In genomic region chr9:3769646-3770045, GRCh38 we compare ENCODE assay signal across 14 cellular contexts.
A peak's percentile ranks its signal among the peaks of the same experiment; 100 is the strongest.
DNase-seq lines count a peak whose midpoint lies in the region; ATAC-seq and TF ChIP-seq lines count a peak whose summit lies in the region.
"Had no signal": no experiment of that assay in that cellular context is flagged by ENCODE, and none has a peak within 500 bp of the region (broad histone marks: within the 10 kb centered on the region; RNA-seq: fewer than 3 reads in every experiment).

No MANE protein-coding gene starts in this region.

- H3K56ac ChIP-seq in mesendoderm (ENCODE audit: low read length): no peak overlapping the region

- H2AK5ac ChIP-seq in mesendoderm (ENCODE audit: low read length): no peak overlapping the region

- no peak overlapping the region for H4K5ac ChIP-seq in mesendoderm (ENCODE audit: low read length)

- H2BK15ac ChIP-seq in mesendoderm (replicated peaks; ENCODE audit: low read depth): no peak overlapping the region

- H3K79me2 ChIP-seq in mesendoderm (ENCODE audit: control insufficient read depth, insufficient read depth, low read length): no peaks in the 10 kb centered on the region

- H3K23ac ChIP-seq in mesendoderm (ENCODE audit: low read length): no peak overlapping the region

- WGBS in mesendoderm (ENCODE audit: extremely low coverage, insufficient coverage, low lambda C conversion rate): no CpG with 5 or more reads among the region's 4 CpGs

- H3K4ac ChIP-seq in mesendoderm (ENCODE audit: low read depth, low read length): no peak overlapping the region

- H3K36me3 ChIP-seq in ascending aorta (no peaks in the 10 kb centered on the region), mesendoderm (ENCODE audit: control insufficient read depth, insufficient read depth, low read length) (no peaks in the 10 kb centered on the region), subcutaneous abdominal adipose tissue (ENCODE audit: control insufficient read depth in 5 of 5, insufficient read depth in 5 of 5, low read length in 5 of 5) (no peaks in the 10 kb centered on the region)

- H3K27me3 ChIP-seq in ascending aorta (no peaks in the 10 kb centered on the region), mesendoderm (ENCODE audit: insufficient read depth, low read length, poor library complexity) (no peaks in the 10 kb centered on the region), subcutaneous abdominal adipose tissue (ENCODE audit: control insufficient read depth in 5 of 5, insufficient read depth in 4 of 5, low read length in 5 of 5) (no peaks in the 10 kb centered on the region)

- no peaks in the 10 kb centered on the region for H3K9me3 ChIP-seq in ascending aorta
- H3K9me3 ChIP-seq in subcutaneous abdominal adipose tissue (ENCODE audit: control insufficient read depth in 5 of 5, low read length in 5 of 5): no peaks in the 10 kb centered on the region

- H3K27ac Mint-ChIP-seq in HFFc6: peak overlapping the region; percentile 85
- H3K27ac Mint-ChIP-seq: CD8-positive, alpha-beta memory T cell had no signal

- H4K8ac ChIP-seq in mesendoderm (ENCODE audit: low read depth, low read length): no peak overlapping the region

- no peak for DNase-seq in HFFc6
- DNase-seq in ascending aorta (ENCODE audit: low spot score in 2 of 2): no peak
- peak; percentile 90 for DNase-seq in mesendoderm
- no peak for DNase-seq in activated CD4-positive, CD25-positive, alpha-beta regulatory T cell treated with anti-CD3 and anti-CD28 coated beads, Interleukin-2, amount 50 U/mL, for 72 hours
- DNase-seq in coronary artery (ENCODE audit: low spot score): no peak
- DNase-seq: CD8-positive, alpha-beta memory T cell; DMS79 treated with DMSO at 0.1 percent for 48 hours; HCEC 1CT; MV-4-11; NCI-H1417; NCI-H446; NCI-H69 had no signal

- H2BK5ac ChIP-seq in mesendoderm (ENCODE audit: low read length): no peak overlapping the region

- TF ChIP-seq CTCF in HFFc6 (IDR thresholded peaks at IDR 0.05) (no peak), ascending aorta (IDR thresholded peaks at IDR 0.05) (no peak), coronary artery (IDR thresholded peaks at IDR 0.05) (no peak)

- H3K18ac ChIP-seq in mesendoderm (ENCODE audit: low read length): peak overlapping the region; percentile 62

- H3K4me2 ChIP-seq in mesendoderm (ENCODE audit: low read length): no peak overlapping the region

- H3K4me1 ChIP-seq in ascending aorta: no peaks in the 10 kb centered on the region
- peaks cover 10% of the 10 kb centered on the region for H3K4me1 ChIP-seq in mesendoderm (ENCODE audit: control insufficient read depth, low read depth, low read length)
- H3K4me1 ChIP-seq in subcutaneous abdominal adipose tissue (ENCODE audit: control insufficient read depth in 5 of 5, insufficient read depth in 5 of 5, low read length in 5 of 5): peaks cover 0 to 2% (median 0%) of the 10 kb centered on the region in 5 donors

- H3K9ac ChIP-seq in mesendoderm (ENCODE audit: low read length): no peak overlapping the region
- no peak overlapping the region for H3K9ac ChIP-seq in subcutaneous abdominal adipose tissue (ENCODE audit: low read length in 5 of 5)

- H3K27me3 Mint-ChIP-seq in HFFc6 (ENCODE audit: insufficient read depth): no peaks in the 10 kb centered on the region

- no peaks in the 10 kb centered on the region for H3K36me3 Mint-ChIP-seq in HFFc6 (ENCODE audit: low read depth)
- H3K36me3 Mint-ChIP-seq: CD8-positive, alpha-beta memory T cell had no signal

- ATAC-seq in GM18907 (IDR thresholded peaks at IDR 0.05; ENCODE audit: unreplicated experiment): no peak

- intact Hi-C loops in ascending aorta (cut with DNase I): no loop called here

- peaks cover 37% of the 10 kb centered on the region for H3K4me1 Mint-ChIP-seq in HFFc6 (ENCODE audit: low read depth)
- H3K4me1 Mint-ChIP-seq: CD8-positive, alpha-beta memory T cell had no signal

- no peak overlapping the region for H3K4me3 ChIP-seq in ascending aorta
- H3K4me3 ChIP-seq in mesendoderm (ENCODE audit: low read length): no peak overlapping the region
- no peak overlapping the region for H3K4me3 ChIP-seq in subcutaneous abdominal adipose tissue (ENCODE audit: low read depth in 1 of 5, low read length in 5 of 5)
- no peak overlapping the region for H3K4me3 ChIP-seq in coronary artery

- H2BK120ac ChIP-seq in mesendoderm (ENCODE audit: low read depth, low read length): no peak overlapping the region

- H3K9me3 Mint-ChIP-seq in HFFc6: no peaks in the 10 kb centered on the region; the same call in 1 of the 2 replicates
- H3K9me3 Mint-ChIP-seq: CD8-positive, alpha-beta memory T cell had no signal

- H3K27ac ChIP-seq in ascending aorta (peak overlapping the region; percentile 6 to 27), mesendoderm (ENCODE audit: low read depth, low read length) (no peak overlapping the region), subcutaneous abdominal adipose tissue (ENCODE audit: low read depth, low read length) (peak overlapping the region; percentile 14), coronary artery (peak overlapping the region in 1 of 2 donors; percentile 54)

- peak overlapping the region; percentile 77; the same call in 1 of the 2 replicates for H3K4me3 Mint-ChIP-seq in HFFc6
- H3K4me3 Mint-ChIP-seq: CD8-positive, alpha-beta memory T cell had no signal

- no peaks in the 10 kb centered on the region for H3K79me1 ChIP-seq in mesendoderm (ENCODE audit: low read length)
